In genomic region chr7:139431010-139431409, GRCh38 we compare ENCODE assay signal across 1 cellular context.
TF ChIP-seq lines count a peak whose summit lies in the region.

No MANE protein-coding gene starts in this region.

TF ChIP-seq in HCT116, 20 proteins besides CTCF, POLR2A, EP300 and RAD21:
- no peak for TF ChIP-seq YY1 (IDR thresholded peaks at IDR 0.05; ENCODE audit: extremely low read depth, insufficient replicate concordance, low read depth, low read length)
- no peak for TF ChIP-seq EZH2phosphoT487 (IDR thresholded peaks at IDR 0.05; ENCODE audit: borderline replicate concordance)
- no peak for TF ChIP-seq EGR1 (IDR thresholded peaks at IDR 0.05; ENCODE audit: low read depth)
- TF ChIP-seq REST (IDR thresholded peaks at IDR 0.05; ENCODE audit: low read depth), result no peak
- TF ChIP-seq JUND (IDR thresholded peaks at IDR 0.05), result peak; percentile 47; the same call in 1 of the 2 replicates
- TF ChIP-seq ELF1 (IDR thresholded peaks at IDR 0.05; ENCODE audit: borderline replicate concordance, low read depth), result no peak
- TF ChIP-seq ZFX (IDR thresholded peaks at IDR 0.05), result no peak
- TF ChIP-seq CBX3 (IDR thresholded peaks at IDR 0.05; ENCODE audit: low read depth), result peak; percentile 49; the same call in 1 of the 2 replicates
- TF ChIP-seq TCF7L2 (IDR thresholded peaks at IDR 0.05; ENCODE audit: borderline replicate concordance, extremely low read depth, insufficient read depth, insufficient read length), result no peak
- no peak for TF ChIP-seq POLR2AphosphoS5 (IDR thresholded peaks at IDR 0.05; ENCODE audit: low read depth, low read length)
- TF ChIP-seq SRF (IDR thresholded peaks at IDR 0.05; ENCODE audit: low read depth), result no peak
- no peak for TF ChIP-seq ZNF274 (IDR thresholded peaks at IDR 0.05; ENCODE audit: low read depth, low read length)
- no peak for TF ChIP-seq CEBPB (IDR thresholded peaks at IDR 0.05; ENCODE audit: low read depth)
- TF ChIP-seq MAX (IDR thresholded peaks at IDR 0.05), result no peak
- TF ChIP-seq ATF3 (IDR thresholded peaks at IDR 0.05), result no peak
- TF ChIP-seq SIN3A (IDR thresholded peaks at IDR 0.05; ENCODE audit: low read depth), result no peak
- no peak for TF ChIP-seq ZBTB33 (IDR thresholded peaks at IDR 0.05; ENCODE audit: extremely low read depth, insufficient replicate concordance, low read length)
- peak; percentile 69; the same call in 1 of the 2 replicates for TF ChIP-seq SP1 (IDR thresholded peaks at IDR 0.05; ENCODE audit: low read depth)
- no peak for TF ChIP-seq EZH2 (IDR thresholded peaks at IDR 0.05)
- no peak for TF ChIP-seq FOSL1 (IDR thresholded peaks at IDR 0.05; ENCODE audit: low read depth)
